In genomic region chr2:96100893-96101304, GRCh38 we compare ENCODE assay signal across 21 cellular contexts. TPM values are rescaled to one million over a fixed set of nuclear protein-coding genes. Genes with fewer than 3 reads are reported as not detected.
DNase-seq lines count a peak whose midpoint lies in the region; ATAC-seq, FAIRE-seq and TF ChIP-seq lines count a peak whose summit lies in the region.
"Had no signal": no experiment of that assay in that cellular context is flagged by ENCODE, and none has a peak within 500 bp of the region (broad histone marks: within the 10 kb centered on the region; RNA-seq: fewer than 3 reads in every experiment).

No MANE protein-coding gene starts in this region.

- no peak overlapping the region for H3K9ac ChIP-seq in HepG2 (ENCODE audit: insufficient read depth, low read depth, low read length)

- ATAC-seq in WTC11 (no peak), HepG2 (no peak), HG03139 (IDR thresholded peaks at IDR 0.05; ENCODE audit: unreplicated experiment) (no peak)

- intact Hi-C loops in HepG2 (cut with micrococcal nuclease; ENCODE audit: unreplicated experiment), result no loop called here
- intact Hi-C loops in stomach (cut with DNase I; ENCODE audit: low total_unique reads), result no loop called here

- no peaks in the 10 kb centered on the region for H3K4me1 ChIP-seq in HepG2 (ENCODE audit: insufficient read depth, low read length)
- no peaks in the 10 kb centered on the region for H3K4me1 ChIP-seq in stomach

- no peaks in the 10 kb centered on the region; the same call in 1 of the 2 replicates for H3K27me3 Mint-ChIP-seq in WTC11 (ENCODE audit: low read depth)
- H3K27me3 Mint-ChIP-seq: progenitor cell of endocrine pancreas had no signal

- peaks cover 10% of the 10 kb centered on the region for H3K9me3 Mint-ChIP-seq in WTC11

- no peak overlapping the region for H3K4me3 ChIP-seq in HepG2 (replicated peaks in 1 of 3; ENCODE audit: insufficient read depth in 1 of 3, low read depth in 2 of 3, low read length in 3 of 3)
- H3K4me3 ChIP-seq in stomach, result no peak overlapping the region
- H3K4me3 ChIP-seq: MG63, SK-N-MC, thoracic aorta had no signal

- no peak overlapping the region for H3K4me3 Mint-ChIP-seq in WTC11

- TF ChIP-seq EP300 in HepG2 (IDR thresholded peaks at IDR 0.05; ENCODE audit: low read depth in 2 of 2, low read length in 2 of 2), result no peak
- TF ChIP-seq EP300 in HepG2 (CRISPR knock-in tag; IDR thresholded peaks at IDR 0.05; ENCODE audit: borderline replicate concordance), result no peak
- no peak for TF ChIP-seq EP300 in stomach (IDR thresholded peaks at IDR 0.05)

- no peaks in the 10 kb centered on the region for H3K79me2 ChIP-seq in HepG2 (ENCODE audit: insufficient read depth, low read length)

- CTCF ChIA-PET in WTC11 (lab: Charles Lee), result interaction anchor here (2.6 to 3.4 kb wide), 3 partner anchors 12 to 38 kb away, joined by 12 to 14 read pairs (median 13); partner anchors contain the start of genes ADRA2B and ASTL
- CTCF ChIA-PET in HepG2 (lab: Yijun Ruan, JAX; ENCODE audit: low intra/inter-chr PET ratio, low total read pairs), result no interaction called here

- no peak overlapping the region for H3K27ac ChIP-seq in HepG2 (ENCODE audit: extremely low read length, insufficient read depth, low read length)
- no peak overlapping the region for H3K27ac ChIP-seq in stomach
- H3K27ac ChIP-seq: brain microvascular endothelial cell, SK-N-MC, thoracic aorta had no signal

- in situ Hi-C loops in HepG2 (cut with HindIII; ENCODE audit: extremely low pct_ligation_motif_present, low pct_unique_long_range_greater_than_20kb), result loop anchor here (25.0 kb wide), 2 partner anchors 89 to 264 kb away; no protein-coding TSS in a partner anchor

- H4K20me1 ChIP-seq in HepG2 (ENCODE audit: insufficient read depth, low read length), result no peaks in the 10 kb centered on the region

- DNase-seq in activated effector memory CD4-positive, alpha-beta T cell treated with anti-CD3 and anti-CD28 coated beads, Interleukin-2, amount 50 U/mL, for 16 hours, result peak; percentile 50
- no peak for DNase-seq in activated effector memory CD4-positive, alpha-beta T cell treated with Interleukin-2 at 50 U/mL for 16 hours
- DNase-seq in WTC11 (ENCODE audit: low spot score) (peak; percentile 4), HepG2 (ENCODE audit: low spot score) (no peak), stomach (peak; percentile 24), dedifferentiated amniotic fluid mesenchymal stem cell (ENCODE audit: extremely low spot score) (no peak), H4 (ENCODE audit: low spot score) (no peak)
- DNase-seq: activated CD4-positive, alpha-beta T cell treated with anti-CD3 and anti-CD28 coated beads for 4 hours; activated naive CD4-positive, alpha-beta T cell treated with anti-CD3 and anti-CD28 coated beads, Interleukin-2, amount 50 U/mL, for 16 hours; brain microvascular endothelial cell; dermis blood vessel endothelial cell; MG63; NCI-H226; T1000 had no signal

- FAIRE-seq in HepG2 (lab: Jason Lieb, UNC), result no peak
- FAIRE-seq: frontal cortex had no signal

- BruUV-seq in HepG2 (replicated peaks; lab: Mats Ljungman, UMichigan), result no TSS peak

- TF ChIP-seq POLR2A in HepG2 (IDR thresholded peaks at IDR 0.05; ENCODE audit: insufficient read depth in 1 of 2, low read depth in 2 of 2, low read length in 2 of 2) (no peak), stomach (IDR thresholded peaks at IDR 0.05) (no peak)

- no peak for TF ChIP-seq RAD21 in HepG2 (CRISPR knock-in tag; IDR thresholded peaks at IDR 0.05)

- H3K4me2 ChIP-seq in HepG2 (ENCODE audit: low read depth, low read length), result no peak overlapping the region

- no peak overlapping the region for H2AFZ ChIP-seq in HepG2 (ENCODE audit: low read length)

- H3K36me3 Mint-ChIP-seq in WTC11, result peaks cover 4% of the 10 kb centered on the region; the same call in 1 of the 2 replicates
- H3K36me3 Mint-ChIP-seq: CD4-positive, CD25-positive, alpha-beta regulatory T cell had no signal

- POLR2A ChIA-PET in WTC11 (lab: Charles Lee) (interaction anchor here (1.3 kb wide), 1 partner anchor 9 kb away, joined by 3 read pairs; no protein-coding TSS in a partner anchor), HepG2 (lab: Yijun Ruan, JAX) (no interaction called here)

- H3K27ac Mint-ChIP-seq in WTC11, result no peak overlapping the region
- H3K27ac Mint-ChIP-seq: CD4-positive, CD25-positive, alpha-beta regulatory T cell; progenitor cell of endocrine pancreas had no signal

- TF ChIP-seq CTCF in WTC11 (IDR thresholded peaks at IDR 0.05), result no peak
- TF ChIP-seq CTCF in HepG2 (CRISPR knock-in tag; IDR thresholded peaks at IDR 0.05), result no peak
- TF ChIP-seq CTCF in stomach (IDR thresholded peaks at IDR 0.05), result no peak

- WGBS in HepG2 (ENCODE audit: low lambda C conversion rate), result 0% methylated on average over 3 of the region's 3 CpGs
- WGBS in stomach, 5 donors, result 83 to 96% (median 85%) methylated on average over 3 of the region's 3 CpGs

- H3K9me3 ChIP-seq in HepG2 (ENCODE audit: low read length), result no peaks in the 10 kb centered on the region
- peaks cover 0 to 14% (median 8%) of the 10 kb centered on the region in 4 donors for H3K9me3 ChIP-seq in stomach

- H3K27me3 ChIP-seq in HepG2 (ENCODE audit: control insufficient read depth in 1 of 2, insufficient read depth in 2 of 2, low read length in 2 of 2) (peaks cover 5 to 21% of the 10 kb centered on the region in 2 experiments; a peak in 4 of 5 replicates), stomach (no peaks in the 10 kb centered on the region)
- H3K27me3 ChIP-seq: brain microvascular endothelial cell, MG63 had no signal

- no peaks in the 10 kb centered on the region for H3K36me3 ChIP-seq in HepG2 (replicated peaks in 1 of 2; ENCODE audit: control insufficient read depth in 1 of 2, insufficient read depth in 2 of 2, low read length in 2 of 2)
- H3K36me3 ChIP-seq in stomach, result no peaks in the 10 kb centered on the region
- H3K36me3 ChIP-seq: brain microvascular endothelial cell, MG63, thoracic aorta had no signal

- H3K4me1 Mint-ChIP-seq in WTC11, result peaks cover 18% of the 10 kb centered on the region

RNA-seq across cellular contexts. Expression of gene ADRA2B, which starts 15.5 kb away (rescaled TPM):
- total RNA-seq in WTC11 (2021) (4.7 to 6.3 TPM (median 5.8 TPM) in 3 replicates), HepG2 (2016; rRNA removed; fragmentation: Illumina TruSeq; extraction: Trizol) (not detected in 2 replicates), stomach (1 to 10 TPM in 2 of 5 donors, under 1 TPM in 1, not detected in 2; 0.43 to 2.9 (median 2.0) TPM)
- not detected in 2 replicates for total RNA-seq in HepG2 (2016; cell fraction: cytosol; rRNA removed; fragmentation: Illumina TruSeq; extraction: Trizol; ENCODE audit: low read depth)
- total RNA-seq in HepG2 (2016; cell fraction: insoluble cytoplasmic fraction; rRNA removed; fragmentation: Illumina TruSeq; extraction: Trizol), result not detected in 2 replicates
- not detected in 2 replicates for total RNA-seq in HepG2 (2016; cell fraction: membrane; rRNA removed; fragmentation: Illumina TruSeq; extraction: Trizol)
- not detected in 2 replicates for total RNA-seq in HepG2 (2016; cell fraction: nucleus; rRNA removed; fragmentation: Illumina TruSeq; extraction: Trizol)
- polyA plus RNA-seq in HepG2 (2011; rRNA removed) (not detected in 2 replicates), stomach (under 1 TPM; 0.15 to 0.45 (median 0.19) TPM)
- polyA plus RNA-seq in HepG2 (2011; cell fraction: cytosol; rRNA removed), result not detected in 2 replicates
- 0.10 TPM in 1 of 2 replicates, not detected in the other for polyA plus RNA-seq in HepG2 (2011; cell fraction: nucleus; rRNA removed)
- polyA plus RNA-seq in HepG2 (2012), result not detected in 2 replicates
- polyA plus RNA-seq in HepG2 (2016; cell fraction: cytosol; fragmentation: Illumina TruSeq; extraction: Trizol; ENCODE audit: low read depth), result not detected in 2 replicates
- polyA plus RNA-seq in HepG2 (2016; cell fraction: insoluble cytoplasmic fraction; fragmentation: Illumina TruSeq; extraction: Trizol; ENCODE audit: low read depth), result not detected in 2 replicates
- polyA plus RNA-seq in HepG2 (2016; cell fraction: membrane; fragmentation: Illumina TruSeq; extraction: Trizol; ENCODE audit: low read depth), result not detected in 2 replicates
- not detected in 2 replicates for polyA plus RNA-seq in HepG2 (2016; cell fraction: nucleus; fragmentation: Illumina TruSeq; extraction: Trizol; ENCODE audit: insufficient read depth, low read depth)
- 0.07 TPM in 1 of 2 replicates, not detected in the other for polyA minus RNA-seq in HepG2 (2011; rRNA and poly(A)+ RNA removed; ENCODE audit: low replicate concordance)
- not detected in 2 replicates for polyA minus RNA-seq in HepG2 (2011; cell fraction: cytosol; rRNA and poly(A)+ RNA removed)
- polyA minus RNA-seq in HepG2 (2011; cell fraction: nucleus; rRNA and poly(A)+ RNA removed), result not detected in 2 replicates
- 0.10 TPM in 1 of 2 replicates, not detected in the other for total RNA-seq in H4 (2014; rRNA removed; shearing (Covaris generic))
- polyA plus RNA-seq: CD4-positive, CD25-positive, alpha-beta regulatory T cell had no signal

RNA-seq across cellular contexts. Expression of gene ASTL, which starts 37.4 kb away (rescaled TPM):
- 0.69 to 1.4 TPM (median 0.79 TPM) in 3 replicates for total RNA-seq in WTC11 (2021)
- total RNA-seq in HepG2 (2016; rRNA removed; fragmentation: Illumina TruSeq; extraction: Trizol), result not detected in 2 replicates
- not detected in 2 replicates for total RNA-seq in HepG2 (2016; cell fraction: cytosol; rRNA removed; fragmentation: Illumina TruSeq; extraction: Trizol; ENCODE audit: low read depth)
- total RNA-seq in HepG2 (2016; cell fraction: insoluble cytoplasmic fraction; rRNA removed; fragmentation: Illumina TruSeq; extraction: Trizol), result not detected in 2 replicates
- total RNA-seq in HepG2 (2016; cell fraction: membrane; rRNA removed; fragmentation: Illumina TruSeq; extraction: Trizol), result not detected in 2 replicates
- total RNA-seq in HepG2 (2016; cell fraction: nucleus; rRNA removed; fragmentation: Illumina TruSeq; extraction: Trizol), result not detected in 2 replicates
- polyA plus RNA-seq in HepG2 (2011; rRNA removed), result not detected in 2 replicates
- polyA plus RNA-seq in HepG2 (2011; cell fraction: cytosol; rRNA removed), result not detected in 2 replicates
- polyA plus RNA-seq in HepG2 (2011; cell fraction: nucleus; rRNA removed), result not detected in 2 replicates
- polyA plus RNA-seq in HepG2 (2012), result not detected in 2 replicates
- not detected in 2 replicates for polyA plus RNA-seq in HepG2 (2016; cell fraction: cytosol; fragmentation: Illumina TruSeq; extraction: Trizol; ENCODE audit: low read depth)
- not detected in 2 replicates for polyA plus RNA-seq in HepG2 (2016; cell fraction: insoluble cytoplasmic fraction; fragmentation: Illumina TruSeq; extraction: Trizol; ENCODE audit: low read depth)
- not detected in 2 replicates for polyA plus RNA-seq in HepG2 (2016; cell fraction: membrane; fragmentation: Illumina TruSeq; extraction: Trizol; ENCODE audit: low read depth)
- polyA plus RNA-seq in HepG2 (2016; cell fraction: nucleus; fragmentation: Illumina TruSeq; extraction: Trizol; ENCODE audit: insufficient read depth, low read depth), result not detected in 2 replicates
- polyA minus RNA-seq in HepG2 (2011; rRNA and poly(A)+ RNA removed; ENCODE audit: low replicate concordance), result 1.6 TPM in 1 of 2 replicates, not detected in the other
- polyA minus RNA-seq in HepG2 (2011; cell fraction: cytosol; rRNA and poly(A)+ RNA removed), result not detected in 2 replicates
- polyA minus RNA-seq in HepG2 (2011; cell fraction: nucleus; rRNA and poly(A)+ RNA removed), result not detected in 2 replicates
- total RNA-seq in stomach, result not detected
- under 1 TPM in 1 of 3 donors, not detected in 2; 0.08 TPM for polyA plus RNA-seq in stomach
- total RNA-seq in H4 (2014; rRNA removed; shearing (Covaris generic)), result not detected in 2 replicates
- total RNA-seq: dermis blood vessel endothelial cell, epithelial cell of proximal tubule, frontal cortex, thoracic aorta had no signal

RNA-seq across cellular contexts. Expression of gene DUSP2, which starts 44.3 kb away (rescaled TPM):
- total RNA-seq in WTC11 (2021) (4.7 to 6.8 TPM (median 5.8 TPM) in 3 replicates), HepG2 (2016; rRNA removed; fragmentation: Illumina TruSeq; extraction: Trizol) (not detected in 2 replicates), stomach (1 to 10 TPM; 4.0 to 9.4 (median 8.1) TPM)
- not detected in 2 replicates for total RNA-seq in HepG2 (2016; cell fraction: cytosol; rRNA removed; fragmentation: Illumina TruSeq; extraction: Trizol; ENCODE audit: low read depth)
- total RNA-seq in HepG2 (2016; cell fraction: insoluble cytoplasmic fraction; rRNA removed; fragmentation: Illumina TruSeq; extraction: Trizol), result not detected in 2 replicates
- not detected in 2 replicates for total RNA-seq in HepG2 (2016; cell fraction: membrane; rRNA removed; fragmentation: Illumina TruSeq; extraction: Trizol)
- not detected in 2 replicates for total RNA-seq in HepG2 (2016; cell fraction: nucleus; rRNA removed; fragmentation: Illumina TruSeq; extraction: Trizol)
- polyA plus RNA-seq in HepG2 (2011; rRNA removed) (not detected in 2 replicates), stomach (1 to 10 TPM; 3.6 to 6.1 (median 4.7) TPM)
- polyA plus RNA-seq in HepG2 (2011; cell fraction: cytosol; rRNA removed), result 0.04 TPM in 1 of 2 replicates, not detected in the other
- 0.12 and 0.18 TPM in 2 replicates for polyA plus RNA-seq in HepG2 (2011; cell fraction: nucleus; rRNA removed)
- polyA plus RNA-seq in HepG2 (2012), result not detected in 2 replicates
- not detected in 2 replicates for polyA plus RNA-seq in HepG2 (2016; cell fraction: cytosol; fragmentation: Illumina TruSeq; extraction: Trizol; ENCODE audit: low read depth)
- not detected in 2 replicates for polyA plus RNA-seq in HepG2 (2016; cell fraction: insoluble cytoplasmic fraction; fragmentation: Illumina TruSeq; extraction: Trizol; ENCODE audit: low read depth)
- not detected in 2 replicates for polyA plus RNA-seq in HepG2 (2016; cell fraction: membrane; fragmentation: Illumina TruSeq; extraction: Trizol; ENCODE audit: low read depth)
- polyA plus RNA-seq in HepG2 (2016; cell fraction: nucleus; fragmentation: Illumina TruSeq; extraction: Trizol; ENCODE audit: insufficient read depth, low read depth), result not detected in 2 replicates
- 103 TPM in 1 of 2 replicates, not detected in the other for polyA minus RNA-seq in HepG2 (2011; rRNA and poly(A)+ RNA removed; ENCODE audit: low replicate concordance)
- 0.69 and 1.3 TPM in 2 replicates for polyA minus RNA-seq in HepG2 (2011; cell fraction: cytosol; rRNA and poly(A)+ RNA removed)
- 0.25 and 0.52 TPM in 2 replicates for polyA minus RNA-seq in HepG2 (2011; cell fraction: nucleus; rRNA and poly(A)+ RNA removed)
- 16.4 and 17.7 TPM in 2 replicates for total RNA-seq in H4 (2014; rRNA removed; shearing (Covaris generic))

Comparison
In these comparisons a context has a peak if more than half of its experiments do, and no peak if none do; other contexts are left out.
1. DNase-seq: peak in activated effector memory CD4-positive, alpha-beta T cell treated with anti-CD3 and anti-CD28 coated beads, Interleukin-2, amount 50 U/mL, for 16 hours (single experiment), WTC11 (single experiment) and stomach (single experiment); none in activated effector memory CD4-positive, alpha-beta T cell treated with Interleukin-2 at 50 U/mL for 16 hours (single experiment), HepG2 (single experiment), dedifferentiated amniotic fluid mesenchymal stem cell (single experiment) and H4 (single experiment).